ENCODE assay signal across 20 cellular contexts in the genomic region with DNA sequence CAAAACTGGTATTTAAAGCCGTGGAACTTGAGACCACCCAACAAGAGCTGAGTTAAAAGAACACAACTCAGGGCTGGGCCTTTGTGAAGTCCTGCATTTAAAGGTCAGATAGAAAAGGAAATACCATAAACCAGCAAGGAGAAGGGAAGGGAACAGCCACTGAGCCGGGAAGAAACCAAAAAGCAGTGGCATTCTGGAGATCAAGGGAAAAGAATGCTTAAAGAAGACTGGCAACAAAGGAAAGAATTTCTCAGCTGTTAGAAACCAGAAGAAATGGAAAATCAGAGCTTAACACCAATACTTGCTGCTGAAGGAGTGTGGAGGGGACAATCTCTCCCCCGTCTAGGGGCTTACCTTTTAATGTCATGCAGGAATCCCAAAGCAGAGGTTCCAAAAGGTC.
DNase-seq lines count a peak whose midpoint lies in the region; ATAC-seq, FAIRE-seq and TF ChIP-seq lines count a peak whose summit lies in the region.
"Had no signal": no experiment of that assay in that cellular context is flagged by ENCODE, and none has a peak within 500 bp of the region (broad histone marks: within the 10 kb centered on the region; RNA-seq: fewer than 3 reads in every experiment).

No MANE protein-coding gene starts in this region.

- H3K4me1 Mint-ChIP-seq in type B pancreatic cell (ENCODE audit: unreplicated experiment), result no peaks in the 10 kb centered on the region

- H3K4me1 ChIP-seq in right atrium auricular region (no peaks in the 10 kb centered on the region), heart right ventricle (no peaks in the 10 kb centered on the region), H1 (replicated peaks in 1 of 4; ENCODE audit: control insufficient read depth in 3 of 4, insufficient read depth in 4 of 4, low read length in 3 of 4) (peaks cover 0 to 7% (median 2%) of the 10 kb centered on the region in 4 experiments; a peak in 2 of 7 replicates), mesendoderm (ENCODE audit: control insufficient read depth, low read depth, low read length) (no peaks in the 10 kb centered on the region)
- H3K4me1 ChIP-seq: A549, Caco-2 had no signal

- H4K20me1 ChIP-seq in H1 (replicated peaks in 1 of 2; ENCODE audit: control insufficient read depth in 1 of 2, insufficient read depth in 2 of 2, low read length in 2 of 2), result no peaks in the 10 kb centered on the region

- H2BK120ac ChIP-seq in H1 (replicated peaks; ENCODE audit: low read depth, low read length), result no peak overlapping the region
- no peak overlapping the region for H2BK120ac ChIP-seq in mesendoderm (ENCODE audit: low read depth, low read length)

- H2BK12ac ChIP-seq in H1 (ENCODE audit: low read depth, low read length), result no peak overlapping the region

- DNase-seq in right atrium auricular region (ENCODE audit: low spot score) (peak; percentile 23), heart right ventricle (no peak), H1 (ENCODE audit: low read depth in 1 of 2, low spot score in 2 of 2) (no peak), mesendoderm (peak; percentile 39), type B pancreatic cell (ENCODE audit: extremely low spot score, unreplicated experiment) (no peak), coronary artery (ENCODE audit: low spot score) (no peak)
- DNase-seq: AML-193; Caco-2; CD4-positive, alpha-beta T cell; DMS79; GDM1; HFFc6 had no signal

- H3K27me3 ChIP-seq in right atrium auricular region (no peaks in the 10 kb centered on the region), heart right ventricle (no peaks in the 10 kb centered on the region), H1 (replicated peaks in 1 of 4; ENCODE audit: control insufficient read depth in 3 of 4, extremely low read depth in 1 of 4, insufficient read depth in 3 of 4, low read length in 3 of 4) (no peaks in the 10 kb centered on the region; a peak in 1 of 7 replicates), mesendoderm (ENCODE audit: insufficient read depth, low read length, poor library complexity) (no peaks in the 10 kb centered on the region)

- POLR2A ChIA-PET in H1 (lab: Charles Lee; ENCODE audit: partially characterized antibody), result no interaction called here

- no peak overlapping the region for H2AK5ac ChIP-seq in H1 (ENCODE audit: low read depth, low read length)
- no peak overlapping the region for H2AK5ac ChIP-seq in mesendoderm (ENCODE audit: low read length)

- H2BK15ac ChIP-seq in H1 (ENCODE audit: low read length), result no peak overlapping the region
- no peak overlapping the region for H2BK15ac ChIP-seq in mesendoderm (replicated peaks; ENCODE audit: low read depth)

- FAIRE-seq in H1 (lab: Jason Lieb, UNC), result peak; percentile 7
- FAIRE-seq: A549, D721Med, H54 had no signal

- H3K9ac ChIP-seq in H1 (replicated peaks in 1 of 4; ENCODE audit: extremely low read depth in 1 of 4, low read depth in 3 of 4, low read length in 3 of 4) (no peak overlapping the region), mesendoderm (ENCODE audit: low read length) (no peak overlapping the region)

- no peak overlapping the region for H2BK20ac ChIP-seq in H1 (ENCODE audit: low read length)

- TF ChIP-seq CTCF in right atrium auricular region (IDR thresholded peaks at IDR 0.05) (no peak), heart right ventricle (IDR thresholded peaks at IDR 0.05) (no peak), H1 (IDR thresholded peaks at IDR 0.05; ENCODE audit: control extremely low read depth in 1 of 3, insufficient read depth in 1 of 3, low read depth in 1 of 3, low read length in 3 of 3) (no peak), type B pancreatic cell (conservative IDR thresholded peaks at IDR 0.05) (no peak), coronary artery (IDR thresholded peaks at IDR 0.05) (no peak)

- H3K4me3 ChIP-seq in right atrium auricular region (no peak overlapping the region), heart right ventricle (no peak overlapping the region), H1 (ENCODE audit: extremely low read depth in 1 of 4, insufficient read depth in 2 of 4, low read depth in 3 of 4, low read length in 4 of 4) (no peak overlapping the region), mesendoderm (ENCODE audit: low read length) (no peak overlapping the region), coronary artery (no peak overlapping the region)
- H3K4me3 ChIP-seq: A549 had no signal

- H3K9me3 ChIP-seq in right atrium auricular region, result no peaks in the 10 kb centered on the region
- no peaks in the 10 kb centered on the region for H3K9me3 ChIP-seq in heart right ventricle
- H3K9me3 ChIP-seq in H1 (ENCODE audit: insufficient read depth in 2 of 2, low read depth in 1 of 2, low read length in 1 of 2), result no peaks in the 10 kb centered on the region
- H3K9me3 ChIP-seq: A549, Caco-2 had no signal

- H3K79me1 ChIP-seq in H1 (ENCODE audit: low read depth, low read length) (no peaks in the 10 kb centered on the region; the same call in 1 of the 2 replicates), mesendoderm (ENCODE audit: low read length) (no peaks in the 10 kb centered on the region)

- no peaks in the 10 kb centered on the region for H3K79me2 ChIP-seq in H1 (ENCODE audit: control insufficient read depth in 1 of 2, insufficient read depth in 2 of 2, low read length in 2 of 2)
- H3K79me2 ChIP-seq in mesendoderm (ENCODE audit: control insufficient read depth, insufficient read depth, low read length), result no peaks in the 10 kb centered on the region

- H3K4me3 Mint-ChIP-seq in type B pancreatic cell, result no peak overlapping the region
- H3K4me3 Mint-ChIP-seq: CD4-positive, alpha-beta T cell; HFFc6 had no signal

- ATAC-seq in heart right ventricle, result no peak
- ATAC-seq in GM19452 (IDR thresholded peaks at IDR 0.05; ENCODE audit: unreplicated experiment), result no peak
- ATAC-seq in GM18870 (IDR thresholded peaks at IDR 0.05; ENCODE audit: unreplicated experiment), result no peak
- ATAC-seq: A549, HCT116 had no signal

- H4K5ac ChIP-seq in H1 (ENCODE audit: insufficient read length, low read depth, low read length) (no peak overlapping the region), mesendoderm (ENCODE audit: low read length) (no peak overlapping the region)

- H3K27me3 Mint-ChIP-seq in type B pancreatic cell, result no peaks in the 10 kb centered on the region

- H3K27ac ChIP-seq in right atrium auricular region (no peak overlapping the region), heart right ventricle (no peak overlapping the region), H1 (ENCODE audit: low read depth, low read length) (no peak overlapping the region), mesendoderm (ENCODE audit: low read depth, low read length) (no peak overlapping the region), coronary artery (no peak overlapping the region)
- H3K27ac ChIP-seq: 22Rv1, A549, C4-2B had no signal

- no peak overlapping the region for H2AFZ ChIP-seq in H1 (ENCODE audit: low read length)

- H3K14ac ChIP-seq in H1 (ENCODE audit: insufficient read length), result no peak overlapping the region

- WGBS in heart right ventricle, 2 donors, result 64 to 67% methylated on average over 3 of the region's 3 CpGs
- 86% methylated on average over 3 of the region's 3 CpGs; no CpG with 5 or more reads in 1 of the 2 experiments for WGBS in H1 (ENCODE audit: extremely low coverage in 1 of 2, insufficient coverage in 1 of 2, insufficient read length in 1 of 2, insufficient replicate concordance in 2 of 2, low coverage in 1 of 2, low lambda C conversion rate in 2 of 2, missing lambda C conversion rate in 1 of 2), 2 experiments
- WGBS in mesendoderm (ENCODE audit: extremely low coverage, insufficient coverage, low lambda C conversion rate), result no CpG with 5 or more reads among the region's 3 CpGs

- no peak overlapping the region for H3K56ac ChIP-seq in H1 (replicated peaks; ENCODE audit: insufficient read length, low read depth, low read length)
- H3K56ac ChIP-seq in mesendoderm (ENCODE audit: low read length), result no peak overlapping the region

- no peak for TF ChIP-seq RAD21 in H1 (IDR thresholded peaks at IDR 0.05 in 1 of 2, conservative IDR thresholded peaks at IDR 0.05 in 1 of 2; ENCODE audit: low read depth in 2 of 2, low read length in 2 of 2)

- H3K36me3 Mint-ChIP-seq in type B pancreatic cell, result no peaks in the 10 kb centered on the region

- H3K4ac ChIP-seq in H1 (replicated peaks; ENCODE audit: insufficient read length, low read depth, low read length), result no peak overlapping the region
- H3K4ac ChIP-seq in mesendoderm (ENCODE audit: low read depth, low read length), result no peak overlapping the region

- H3K4me2 ChIP-seq in H1 (ENCODE audit: insufficient read depth in 1 of 2, low read depth in 2 of 2, low read length in 2 of 2) (no peak overlapping the region; a peak in 1 of 4 replicates), mesendoderm (ENCODE audit: low read length) (no peak overlapping the region)
- H3K4me2 ChIP-seq: A549 had no signal

- CTCF ChIA-PET in H1 (lab: Charles Lee; ENCODE audit: partially characterized antibody), result interaction anchor here (0.6 kb wide), 1 partner anchor 191 kb away, joined by 3 read pairs; no protein-coding TSS in a partner anchor

- H3K27ac Mint-ChIP-seq in type B pancreatic cell, result peak overlapping the region; percentile 7
- H3K27ac Mint-ChIP-seq: CD4-positive, alpha-beta T cell; HFFc6 had no signal

- no peaks in the 10 kb centered on the region for H3K36me3 ChIP-seq in right atrium auricular region
- H3K36me3 ChIP-seq in heart right ventricle, result no peaks in the 10 kb centered on the region
- no peaks in the 10 kb centered on the region for H3K36me3 ChIP-seq in H1 (ENCODE audit: control insufficient read depth in 2 of 4, insufficient read depth in 4 of 4, low read length in 3 of 4)
- no peaks in the 10 kb centered on the region for H3K36me3 ChIP-seq in mesendoderm (ENCODE audit: control insufficient read depth, insufficient read depth, low read length)

- intact Hi-C loops in heart right ventricle (cut with DNase I), result loop anchor here in 1 of 10 donors (10.0 kb wide), 1 partner anchor 62 kb away; no protein-coding TSS in a partner anchor

- TF ChIP-seq EP300 in H1 (IDR thresholded peaks at IDR 0.05; ENCODE audit: borderline replicate concordance in 1 of 2, low read depth in 2 of 2, low read length in 2 of 2), result no peak

- no peaks in the 10 kb centered on the region for H3K23me2 ChIP-seq in H1 (ENCODE audit: low read depth, low read length)

- no peak overlapping the region for H4K91ac ChIP-seq in H1 (replicated peaks; ENCODE audit: insufficient read length, low read length)

- no peak for TF ChIP-seq POLR2A in H1 (IDR thresholded peaks at IDR 0.05; ENCODE audit: control extremely low read depth in 1 of 2, low read depth in 2 of 2, low read length in 2 of 2)

- H2BK5ac ChIP-seq in H1 (ENCODE audit: low read depth, low read length), result no peak overlapping the region
- no peak overlapping the region for H2BK5ac ChIP-seq in mesendoderm (ENCODE audit: low read length)

- H4K8ac ChIP-seq in H1 (ENCODE audit: extremely low read depth, insufficient read depth, low read length) (no peak overlapping the region), mesendoderm (ENCODE audit: low read depth, low read length) (no peak overlapping the region)

- no peak overlapping the region for H3K18ac ChIP-seq in H1 (ENCODE audit: extremely low read depth, low read length)
- H3K18ac ChIP-seq in mesendoderm (ENCODE audit: low read length), result no peak overlapping the region

- H3K23ac ChIP-seq in H1 (ENCODE audit: insufficient read length) (no peak overlapping the region), mesendoderm (ENCODE audit: low read length) (no peak overlapping the region)

- no peaks in the 10 kb centered on the region for H3K9me3 Mint-ChIP-seq in type B pancreatic cell
- H3K9me3 Mint-ChIP-seq: CD4-positive, alpha-beta T cell had no signal

TF ChIP-seq in H1, 55 proteins besides CTCF, POLR2A, EP300 and RAD21 (continues in another document):
- TF ChIP-seq RFX5 (IDR thresholded peaks at IDR 0.05; ENCODE audit: borderline replicate concordance, low read depth, low read length), result no peak

Comparison
In these comparisons a context has a peak if more than half of its experiments do, and no peak if none do; other contexts are left out.
1. DNase-seq: peak in right atrium auricular region (single experiment) and mesendoderm (single experiment); none in heart right ventricle (0 of 2), H1 (0 of 2), type B pancreatic cell (single experiment) and coronary artery (single experiment).